9 cellular contexts compared by ENCODE assay signal in the genomic region with DNA sequence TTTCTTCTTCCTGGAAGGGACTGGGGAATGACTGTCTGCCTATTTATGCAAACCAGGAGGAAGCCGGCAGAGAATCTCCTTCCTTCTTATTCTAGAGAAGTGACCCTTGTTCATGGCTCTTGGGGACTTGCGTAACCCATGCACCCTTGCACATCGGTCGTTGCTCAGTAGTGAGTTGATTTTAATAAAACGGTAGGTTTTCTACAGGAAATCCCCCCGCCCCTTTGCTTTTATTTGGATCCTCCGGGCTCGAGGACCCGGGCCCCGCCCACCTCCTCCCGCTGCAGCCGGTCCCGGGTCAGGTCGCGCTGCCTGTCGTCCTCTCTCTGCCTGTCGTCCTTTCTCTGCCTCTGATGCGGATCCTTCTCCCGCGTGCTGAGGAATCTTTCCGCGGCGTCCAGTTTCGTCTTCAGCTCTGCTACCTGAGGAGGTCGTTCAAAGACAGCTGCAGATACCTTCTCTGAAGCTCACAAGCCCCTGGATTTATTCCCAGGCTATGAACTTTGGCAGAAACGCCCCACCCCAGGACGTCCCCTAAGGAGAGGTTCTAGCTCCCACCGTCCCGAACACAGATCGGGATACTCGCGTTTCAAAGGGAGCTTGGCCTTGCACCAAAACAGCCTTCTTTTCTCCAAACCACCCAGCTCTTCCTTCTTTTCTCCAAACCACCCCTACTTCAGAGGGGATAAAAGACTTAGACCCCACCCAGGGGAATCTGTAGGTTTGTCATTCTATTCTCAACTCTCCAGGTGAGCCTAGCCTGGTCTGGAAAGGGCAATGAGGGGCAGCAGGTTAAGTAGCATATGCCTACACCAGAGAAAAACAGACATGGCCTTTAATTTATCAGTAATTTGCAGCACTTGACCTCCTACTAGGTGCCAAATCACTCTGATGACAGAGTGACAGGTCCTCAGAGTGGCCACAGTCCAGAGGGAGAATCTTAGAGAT. TPM values are rescaled to one million over a fixed set of nuclear protein-coding genes. Genes with fewer than 3 reads are reported as not detected.
DNase-seq lines count a peak whose midpoint lies in the region; ATAC-seq, FAIRE-seq and TF ChIP-seq lines count a peak whose summit lies in the region.
"Had no signal": no experiment of that assay in that cellular context is flagged by ENCODE, and none has a peak within 500 bp of the region (broad histone marks: within the 10 kb centered on the region; RNA-seq: fewer than 3 reads in every experiment).

No MANE protein-coding gene starts in this region.

- CTCF ChIA-PET in HepG2 (lab: Yijun Ruan, JAX; ENCODE audit: low intra/inter-chr PET ratio, low total read pairs), result no interaction called here

- H3K27ac Mint-ChIP-seq in chondrocyte (ENCODE audit: unreplicated experiment), result no peak overlapping the region

- H3K4me3 Mint-ChIP-seq in chondrocyte (ENCODE audit: unreplicated experiment), result peak overlapping the region; percentile 84

- POLR2A ChIA-PET in HepG2 (lab: Yijun Ruan, JAX), result no interaction called here

- no peaks in the 10 kb centered on the region for H3K9me3 Mint-ChIP-seq in chondrocyte (ENCODE audit: low read depth)

- H2AFZ ChIP-seq in HepG2 (ENCODE audit: low read length), result no peak overlapping the region

- peaks cover 3% of the 10 kb centered on the region for H3K27me3 ChIP-seq in H7 (ENCODE audit: control insufficient read depth, insufficient read depth, low read length)
- peaks cover 0 to 5% of the 10 kb centered on the region in 2 experiments; a peak in 1 of 5 replicates for H3K27me3 ChIP-seq in HepG2 (ENCODE audit: control insufficient read depth in 1 of 2, insufficient read depth in 2 of 2, low read length in 2 of 2)

- no peak overlapping the region for H3K27ac ChIP-seq in HepG2 (ENCODE audit: extremely low read length, insufficient read depth, low read length)

- no peaks in the 10 kb centered on the region for H3K36me3 ChIP-seq in H7 (replicated peaks; ENCODE audit: control insufficient read depth, insufficient read depth, low read length)
- no peaks in the 10 kb centered on the region for H3K36me3 ChIP-seq in HepG2 (replicated peaks in 1 of 2; ENCODE audit: control insufficient read depth in 1 of 2, insufficient read depth in 2 of 2, low read length in 2 of 2)

- H3K4me3 ChIP-seq in H7 (ENCODE audit: insufficient read depth, low read depth, low read length), result peak overlapping the region; percentile 43
- H3K4me3 ChIP-seq in HepG2 (replicated peaks in 1 of 3; ENCODE audit: insufficient read depth in 1 of 3, low read depth in 2 of 3, low read length in 3 of 3), result no peak overlapping the region

- no peak for TF ChIP-seq CTCF in chondrocyte (IDR thresholded peaks at IDR 0.05)
- TF ChIP-seq CTCF in HepG2 (CRISPR knock-in tag; IDR thresholded peaks at IDR 0.05), result no peak

- TF ChIP-seq RAD21 in HepG2 (CRISPR knock-in tag; IDR thresholded peaks at IDR 0.05), result no peak

- peaks cover 14% of the 10 kb centered on the region for H3K4me1 Mint-ChIP-seq in chondrocyte (ENCODE audit: low read depth)

- TF ChIP-seq EP300 in HepG2 (IDR thresholded peaks at IDR 0.05; ENCODE audit: low read depth in 2 of 2, low read length in 2 of 2), result no peak
- no peak for TF ChIP-seq EP300 in HepG2 (CRISPR knock-in tag; IDR thresholded peaks at IDR 0.05; ENCODE audit: borderline replicate concordance)

- TF ChIP-seq POLR2A in HepG2 (IDR thresholded peaks at IDR 0.05; ENCODE audit: insufficient read depth in 1 of 2, low read depth in 2 of 2, low read length in 2 of 2), result no peak

- no peaks in the 10 kb centered on the region for H3K4me1 ChIP-seq in HepG2 (ENCODE audit: insufficient read depth, low read length)

- no peaks in the 10 kb centered on the region for H3K9me3 ChIP-seq in HepG2 (ENCODE audit: low read length)

- no peak overlapping the region for H3K9ac ChIP-seq in HepG2 (ENCODE audit: insufficient read depth, low read depth, low read length)

- intact Hi-C loops in HepG2 (cut with micrococcal nuclease; ENCODE audit: unreplicated experiment), result no loop called here

- FAIRE-seq in HepG2 (lab: Jason Lieb, UNC), result no peak

- H3K4me2 ChIP-seq in HepG2 (ENCODE audit: low read depth, low read length), result peak overlapping the region; percentile 16; the same call in 1 of the 2 replicates

- DNase-seq in H7 (peak; percentile 61), T-helper 2 cell (peak in 3 of 5 experiments; percentile 5 to 32 (median 13)), chondrocyte (ENCODE audit: low spot score) (no peak), HepG2 (ENCODE audit: low spot score) (no peak), NCI-H2227 treated with DMSO at 0.1 percent for 48 hours (lab: John Stamatoyannopoulos, UW) (no peak), NCI-H1092 (lab: John Stamatoyannopoulos, UW) (no peak)
- peak; percentile 46 for DNase-seq in stimulated activated naive CD8-positive, alpha-beta T cell treated with anti-CD3 and anti-CD28 coated beads, Interleukin-15, Interleukin-2, amounts not matched to agents 100 U/mL and 50 U/mL, for 24 hours

- no peaks in the 10 kb centered on the region for H3K79me2 ChIP-seq in HepG2 (ENCODE audit: insufficient read depth, low read length)

- no peaks in the 10 kb centered on the region for H3K36me3 Mint-ChIP-seq in chondrocyte (ENCODE audit: low read depth)

- in situ Hi-C loops in HepG2 (cut with HindIII; ENCODE audit: extremely low pct_ligation_motif_present, low pct_unique_long_range_greater_than_20kb), result no loop called here

- H3K27me3 Mint-ChIP-seq in chondrocyte (ENCODE audit: low read depth), result no peaks in the 10 kb centered on the region

- no TSS peak for BruUV-seq in HepG2 (replicated peaks; lab: Mats Ljungman, UMichigan)

- peak; percentile 36; the same call in 1 of the 3 replicates for ATAC-seq in HepG2
- no peak for ATAC-seq in stimulated activated naive CD8-positive, alpha-beta T cell treated with anti-CD3 and anti-CD28 coated beads, Interleukin-15, Interleukin-2, amounts not matched to agents 100 U/mL and 50 U/mL, for 24 hours
- ATAC-seq in HG03460 (IDR thresholded peaks at IDR 0.05; ENCODE audit: unreplicated experiment), result no peak

- WGBS in HepG2 (ENCODE audit: low lambda C conversion rate), result 17% methylated on average over 31 of the region's 32 CpGs

- H4K20me1 ChIP-seq in HepG2 (ENCODE audit: insufficient read depth, low read length), result no peaks in the 10 kb centered on the region

TF ChIP-seq in HepG2, 621 proteins besides CTCF, POLR2A, EP300 and RAD21:
- TF ChIP-seq ZNF569 (CRISPR knock-in tag; IDR thresholded peaks at IDR 0.05; ENCODE audit: borderline replicate concordance) (no peak), CEBPB (IDR thresholded peaks at IDR 0.05; ENCODE audit: borderline replicate concordance, low read depth, low read length) (peak; percentile 52; the same call in 1 of the 2 replicates)

RNA-seq across cellular contexts. Expression of gene TNIP3, which starts 7.0 kb away (rescaled TPM):
- not detected in 2 replicates for total RNA-seq in H7 (2014; rRNA removed; shearing (Covaris generic))
- total RNA-seq in chondrocyte (0.31 TPM in 1 of 3 replicates, not detected in the others), HepG2 (2016; rRNA removed; fragmentation: Illumina TruSeq; extraction: Trizol) (not detected in 2 replicates)
- total RNA-seq in HepG2 (2016; cell fraction: cytosol; rRNA removed; fragmentation: Illumina TruSeq; extraction: Trizol; ENCODE audit: low read depth), result not detected in 2 replicates
- not detected in 2 replicates for total RNA-seq in HepG2 (2016; cell fraction: insoluble cytoplasmic fraction; rRNA removed; fragmentation: Illumina TruSeq; extraction: Trizol)
- total RNA-seq in HepG2 (2016; cell fraction: membrane; rRNA removed; fragmentation: Illumina TruSeq; extraction: Trizol), result not detected in 2 replicates
- not detected in 2 replicates for total RNA-seq in HepG2 (2016; cell fraction: nucleus; rRNA removed; fragmentation: Illumina TruSeq; extraction: Trizol)
- polyA plus RNA-seq in HepG2 (2011; rRNA removed), result not detected in 2 replicates
- not detected in 2 replicates for polyA plus RNA-seq in HepG2 (2011; cell fraction: cytosol; rRNA removed)
- not detected in 2 replicates for polyA plus RNA-seq in HepG2 (2011; cell fraction: nucleus; rRNA removed)
- polyA plus RNA-seq in HepG2 (2012), result not detected in 2 replicates
- not detected in 2 replicates for polyA plus RNA-seq in HepG2 (2016; cell fraction: cytosol; fragmentation: Illumina TruSeq; extraction: Trizol; ENCODE audit: low read depth)
- not detected in 2 replicates for polyA plus RNA-seq in HepG2 (2016; cell fraction: insoluble cytoplasmic fraction; fragmentation: Illumina TruSeq; extraction: Trizol; ENCODE audit: low read depth)
- polyA plus RNA-seq in HepG2 (2016; cell fraction: membrane; fragmentation: Illumina TruSeq; extraction: Trizol; ENCODE audit: low read depth), result not detected in 2 replicates
- polyA plus RNA-seq in HepG2 (2016; cell fraction: nucleus; fragmentation: Illumina TruSeq; extraction: Trizol; ENCODE audit: insufficient read depth, low read depth), result not detected in 2 replicates
- polyA minus RNA-seq in HepG2 (2011; rRNA and poly(A)+ RNA removed; ENCODE audit: low replicate concordance), result not detected in 2 replicates
- polyA minus RNA-seq in HepG2 (2011; cell fraction: cytosol; rRNA and poly(A)+ RNA removed), result not detected in 2 replicates
- polyA minus RNA-seq in HepG2 (2011; cell fraction: nucleus; rRNA and poly(A)+ RNA removed), result not detected in 2 replicates
- total RNA-seq: SK-MEL-5 had no signal

Comparison
In these comparisons a context has a peak if more than half of its experiments do, and no peak if none do; other contexts are left out.
1. DNase-seq: peak in H7 (single experiment), T-helper 2 cell (3 of 5) and stimulated activated naive CD8-positive, alpha-beta T cell treated with anti-CD3 and anti-CD28 coated beads, Interleukin-15, Interleukin-2, amounts not matched to agents 100 U/mL and 50 U/mL, for 24 hours (single experiment); none in chondrocyte (single experiment), HepG2 (single experiment), NCI-H2227 treated with DMSO at 0.1 percent for 48 hours (single experiment) and NCI-H1092 (single experiment).